ENCODE assay signal across 1 cellular context in genomic region chr11:60764879-60765278, GRCh38.
TF ChIP-seq lines count a peak whose summit lies in the region.

No MANE protein-coding gene starts in this region.

TF ChIP-seq in K562, 482 proteins besides CTCF, POLR2A, EP300 and RAD21 (continued from another document):
- TF ChIP-seq MGA (IDR thresholded peaks at IDR 0.05) (no peak), SRF (CRISPR knock-in tag; IDR thresholded peaks at IDR 0.05) (peak; percentile 77 to 99)
